1 cellular context compared by ENCODE assay signal in genomic region chr9:93159601-93160418, GRCh38.
TF ChIP-seq lines count a peak whose summit lies in the region.

No MANE protein-coding gene starts in this region.

TF ChIP-seq in HepG2, 621 proteins besides CTCF, POLR2A, EP300 and RAD21 (continued from another document and continues in another):
- TF ChIP-seq KIAA2018 (CRISPR knock-in tag; IDR thresholded peaks at IDR 0.05; ENCODE audit: borderline replicate concordance) (no peak), ZSCAN9 (CRISPR knock-in tag; IDR thresholded peaks at IDR 0.05; ENCODE audit: borderline replicate concordance) (no peak), MAZ (IDR thresholded peaks at IDR 0.05; ENCODE audit: borderline replicate concordance, low read depth, low read length) (peak; percentile 94), MAZ (CRISPR knock-in tag; IDR thresholded peaks at IDR 0.05; ENCODE audit: low read depth) (peak; percentile 94), SRSF1 (optimal IDR thresholded peaks at IDR 0.05; ENCODE audit: low read depth, low read length) (no peak), TP53 (CRISPR knock-in tag; conservative IDR thresholded peaks at IDR 0.05) (no peak), ZNF782 (CRISPR knock-in tag; IDR thresholded peaks at IDR 0.05; ENCODE audit: borderline replicate concordance) (no peak), ZSCAN29 (CRISPR knock-in tag; conservative IDR thresholded peaks at IDR 0.05) (no peak), ATF3 (CRISPR knock-in tag; IDR thresholded peaks at IDR 0.05) (no peak), JUN (CRISPR knock-in tag; IDR thresholded peaks at IDR 0.05) (no peak), ZNF616 (CRISPR knock-in tag; IDR thresholded peaks at IDR 0.05; ENCODE audit: low read depth) (no peak), ZNF260 (CRISPR knock-in tag; IDR thresholded peaks at IDR 0.05; ENCODE audit: borderline replicate concordance, low read depth) (no peak), ZNF550 (CRISPR knock-in tag; IDR thresholded peaks at IDR 0.05; ENCODE audit: borderline replicate concordance) (no peak), RORA (CRISPR knock-in tag; IDR thresholded peaks at IDR 0.05) (no peak), BHLHE40 (IDR thresholded peaks at IDR 0.05; ENCODE audit: low read length) (no peak), ZKSCAN8 (CRISPR knock-in tag; IDR thresholded peaks at IDR 0.05; ENCODE audit: borderline replicate concordance) (peak; percentile 44; the same call in 1 of the 2 replicates), SNAPC4 (CRISPR knock-in tag; IDR thresholded peaks at IDR 0.05) (no peak), ZNF232 (CRISPR knock-in tag; IDR thresholded peaks at IDR 0.05; ENCODE audit: borderline replicate concordance) (no peak)
- TF ChIP-seq, protein P1, sequence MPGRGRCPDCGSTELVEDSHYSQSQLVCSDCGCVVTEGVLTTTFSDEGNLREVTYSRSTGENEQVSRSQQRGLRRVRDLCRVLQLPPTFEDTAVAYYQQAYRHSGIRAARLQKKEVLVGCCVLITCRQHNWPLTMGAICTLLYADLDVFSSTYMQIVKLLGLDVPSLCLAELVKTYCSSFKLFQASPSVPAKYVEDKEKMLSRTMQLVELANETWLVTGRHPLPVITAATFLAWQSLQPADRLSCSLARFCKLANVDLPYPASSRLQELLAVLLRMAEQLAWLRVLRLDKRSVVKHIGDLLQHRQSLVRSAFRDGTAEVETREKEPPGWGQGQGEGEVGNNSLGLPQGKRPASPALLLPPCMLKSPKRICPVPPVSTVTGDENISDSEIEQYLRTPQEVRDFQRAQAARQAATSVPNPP (CRISPR knock-in tag; IDR thresholded peaks at IDR 0.05) = no peak
- TF ChIP-seq, protein P2, sequence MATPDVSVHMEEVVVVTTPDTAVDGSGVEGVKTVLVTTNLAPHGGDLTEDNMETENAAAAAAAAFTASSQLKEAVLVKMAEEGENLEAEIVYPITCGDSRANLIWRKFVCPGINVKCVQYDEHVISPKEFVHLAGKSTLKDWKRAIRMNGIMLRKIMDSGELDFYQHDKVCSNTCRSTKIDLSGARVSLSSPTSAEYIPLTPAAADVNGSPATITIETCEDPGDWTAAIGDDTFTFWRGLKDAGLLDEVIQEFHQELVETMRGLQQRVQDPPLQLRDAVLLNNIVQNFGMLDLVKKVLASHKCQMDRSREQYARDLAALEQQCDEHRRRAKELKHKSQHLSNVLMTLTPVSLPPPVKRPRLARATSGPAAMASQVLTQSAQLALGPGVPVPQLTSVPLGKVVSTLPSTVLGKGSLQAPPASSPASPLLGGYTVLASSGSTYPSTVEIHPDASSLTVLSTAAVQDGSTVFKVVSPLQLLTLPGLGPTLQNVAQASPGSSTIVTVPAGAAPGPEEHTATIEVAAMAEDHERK (CRISPR knock-in tag; IDR thresholded peaks at IDR 0.05; ENCODE audit: low read depth) = no peak
- TF ChIP-seq, protein P3, sequence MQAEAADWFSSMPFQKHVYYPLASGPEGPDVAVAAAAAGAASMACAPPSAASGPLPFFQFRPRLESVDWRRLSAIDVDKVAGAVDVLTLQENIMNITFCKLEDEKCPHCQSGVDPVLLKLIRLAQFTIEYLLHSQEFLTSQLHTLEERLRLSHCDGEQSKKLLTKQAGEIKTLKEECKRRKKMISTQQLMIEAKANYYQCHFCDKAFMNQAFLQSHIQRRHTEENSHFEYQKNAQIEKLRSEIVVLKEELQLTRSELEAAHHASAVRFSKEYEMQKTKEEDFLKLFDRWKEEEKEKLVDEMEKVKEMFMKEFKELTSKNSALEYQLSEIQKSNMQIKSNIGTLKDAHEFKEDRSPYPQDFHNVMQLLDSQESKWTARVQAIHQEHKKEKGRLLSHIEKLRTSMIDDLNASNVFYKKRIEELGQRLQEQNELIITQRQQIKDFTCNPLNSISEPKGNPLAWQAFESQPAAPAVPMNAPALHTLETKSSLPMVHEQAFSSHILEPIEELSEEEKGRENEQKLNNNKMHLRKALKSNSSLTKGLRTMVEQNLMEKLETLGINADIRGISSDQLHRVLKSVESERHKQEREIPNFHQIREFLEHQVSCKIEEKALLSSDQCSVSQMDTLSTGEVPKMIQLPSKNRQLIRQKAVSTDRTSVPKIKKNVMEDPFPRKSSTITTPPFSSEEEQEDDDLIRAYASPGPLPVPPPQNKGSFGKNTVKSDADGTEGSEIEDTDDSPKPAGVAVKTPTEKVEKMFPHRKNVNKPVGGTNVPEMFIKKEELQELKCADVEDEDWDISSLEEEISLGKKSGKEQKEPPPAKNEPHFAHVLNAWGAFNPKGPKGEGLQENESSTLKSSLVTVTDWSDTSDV (CRISPR knock-in tag; IDR thresholded peaks at IDR 0.05) = no peak
- TF ChIP-seq, protein P4, sequence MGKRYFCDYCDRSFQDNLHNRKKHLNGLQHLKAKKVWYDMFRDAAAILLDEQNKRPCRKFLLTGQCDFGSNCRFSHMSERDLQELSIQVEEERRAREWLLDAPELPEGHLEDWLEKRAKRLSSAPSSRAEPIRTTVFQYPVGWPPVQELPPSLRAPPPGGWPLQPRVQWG (CRISPR knock-in tag; IDR thresholded peaks at IDR 0.05; ENCODE audit: borderline replicate concordance, low read depth) = no peak
- TF ChIP-seq, protein P5, sequence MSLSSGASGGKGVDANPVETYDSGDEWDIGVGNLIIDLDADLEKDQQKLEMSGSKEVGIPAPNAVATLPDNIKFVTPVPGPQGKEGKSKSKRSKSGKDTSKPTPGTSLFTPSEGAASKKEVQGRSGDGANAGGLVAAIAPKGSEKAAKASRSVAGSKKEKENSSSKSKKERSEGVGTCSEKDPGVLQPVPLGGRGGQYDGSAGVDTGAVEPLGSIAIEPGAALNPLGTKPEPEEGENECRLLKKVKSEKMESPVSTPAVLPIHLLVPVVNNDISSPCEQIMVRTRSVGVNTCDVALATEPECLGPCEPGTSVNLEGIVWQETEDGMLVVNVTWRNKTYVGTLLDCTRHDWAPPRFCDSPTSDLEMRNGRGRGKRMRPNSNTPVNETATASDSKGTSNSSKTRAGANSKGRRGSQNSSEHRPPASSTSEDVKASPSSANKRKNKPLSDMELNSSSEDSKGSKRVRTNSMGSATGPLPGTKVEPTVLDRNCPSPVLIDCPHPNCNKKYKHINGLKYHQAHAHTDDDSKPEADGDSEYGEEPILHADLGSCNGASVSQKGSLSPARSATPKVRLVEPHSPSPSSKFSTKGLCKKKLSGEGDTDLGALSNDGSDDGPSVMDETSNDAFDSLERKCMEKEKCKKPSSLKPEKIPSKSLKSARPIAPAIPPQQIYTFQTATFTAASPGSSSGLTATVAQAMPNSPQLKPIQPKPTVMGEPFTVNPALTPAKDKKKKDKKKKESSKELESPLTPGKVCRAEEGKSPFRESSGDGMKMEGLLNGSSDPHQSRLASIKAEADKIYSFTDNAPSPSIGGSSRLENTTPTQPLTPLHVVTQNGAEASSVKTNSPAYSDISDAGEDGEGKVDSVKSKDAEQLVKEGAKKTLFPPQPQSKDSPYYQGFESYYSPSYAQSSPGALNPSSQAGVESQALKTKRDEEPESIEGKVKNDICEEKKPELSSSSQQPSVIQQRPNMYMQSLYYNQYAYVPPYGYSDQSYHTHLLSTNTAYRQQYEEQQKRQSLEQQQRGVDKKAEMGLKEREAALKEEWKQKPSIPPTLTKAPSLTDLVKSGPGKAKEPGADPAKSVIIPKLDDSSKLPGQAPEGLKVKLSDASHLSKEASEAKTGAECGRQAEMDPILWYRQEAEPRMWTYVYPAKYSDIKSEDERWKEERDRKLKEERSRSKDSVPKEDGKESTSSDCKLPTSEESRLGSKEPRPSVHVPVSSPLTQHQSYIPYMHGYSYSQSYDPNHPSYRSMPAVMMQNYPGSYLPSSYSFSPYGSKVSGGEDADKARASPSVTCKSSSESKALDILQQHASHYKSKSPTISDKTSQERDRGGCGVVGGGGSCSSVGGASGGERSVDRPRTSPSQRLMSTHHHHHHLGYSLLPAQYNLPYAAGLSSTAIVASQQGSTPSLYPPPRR (CRISPR knock-in tag; IDR thresholded peaks at IDR 0.05; ENCODE audit: borderline replicate concordance) = no peak
- TF ChIP-seq, protein P6, sequence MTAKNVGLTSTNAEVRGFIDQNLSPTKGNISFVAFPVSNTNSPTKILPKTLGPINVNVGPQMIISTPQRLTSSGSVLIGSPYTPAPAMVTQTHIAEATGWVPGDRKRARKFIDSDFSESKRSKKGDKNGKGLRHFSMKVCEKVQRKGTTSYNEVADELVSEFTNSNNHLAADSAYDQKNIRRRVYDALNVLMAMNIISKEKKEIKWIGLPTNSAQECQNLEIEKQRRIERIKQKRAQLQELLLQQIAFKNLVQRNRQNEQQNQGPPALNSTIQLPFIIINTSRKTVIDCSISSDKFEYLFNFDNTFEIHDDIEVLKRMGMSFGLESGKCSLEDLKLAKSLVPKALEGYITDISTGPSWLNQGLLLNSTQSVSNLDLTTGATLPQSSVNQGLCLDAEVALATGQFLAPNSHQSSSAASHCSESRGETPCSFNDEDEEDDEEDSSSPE (CRISPR knock-in tag; IDR thresholded peaks at IDR 0.05) = peak; percentile 54
